In the genomic region with DNA sequence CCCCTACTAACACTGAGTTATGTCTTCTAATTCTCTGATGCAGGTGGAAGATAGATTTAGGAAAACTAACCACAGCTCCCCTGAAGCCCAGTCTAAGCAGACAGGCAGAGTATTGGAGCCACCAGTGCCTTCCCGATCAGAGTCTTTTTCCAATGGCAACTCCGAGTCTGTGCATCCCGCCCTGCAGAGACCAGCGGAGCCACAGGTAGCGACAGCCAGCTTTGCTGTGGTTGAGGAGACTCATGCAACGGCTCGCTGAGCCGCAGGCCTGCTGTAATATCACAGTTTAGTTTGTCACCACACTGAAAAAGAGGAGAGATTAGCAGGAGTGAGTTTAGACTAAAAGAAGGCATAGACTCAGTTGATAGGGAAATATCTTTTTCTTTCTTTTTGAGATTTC, we compare ENCODE assay signal across 17 cellular contexts.
"Had no signal": no experiment of that assay in that cellular context is flagged by ENCODE, and none has a peak within 500 bp of the region (broad histone marks: within the 10 kb centered on the region; RNA-seq: fewer than 3 reads in every experiment).

No MANE protein-coding gene starts in this region.

- ATAC-seq: gastroesophageal sphincter had no signal

- H3K4me3 ChIP-seq: cardiac muscle cell, dorsolateral prefrontal cortex, gastroesophageal sphincter, left ventricle myocardium inferior, right atrium auricular region, skin epidermis, transverse colon, vagina had no signal

- DNase-seq: activated CD4-positive, CD25-positive, alpha-beta regulatory T cell; activated gamma-delta T cell treated with Interleukin-2 at 50 U/mL for 16 hours; dorsolateral prefrontal cortex; left ventricle myocardium inferior; occipital lobe; stimulated activated CD4-positive, alpha-beta T cell treated with anti-CD3 and anti-CD28 coated beads, Interleukin-15, amount 100 ng/mL, for 24 hours; stimulated activated CD4-positive, alpha-beta T cell treated with anti-CD3 and anti-CD28 coated beads, Interleukin-4, amount 100 ng/mL, for 1 hour; stimulated activated naive CD4-positive, alpha-beta T cell treated with Interleukin-2 at 50 U/mL for 16 hours; substantia nigra; SW 1271; transverse colon had no signal

- H3K27me3 ChIP-seq: cardiac muscle cell, dorsolateral prefrontal cortex, gastroesophageal sphincter, right atrium auricular region, transverse colon, vagina had no signal

- H3K9me3 Mint-ChIP-seq: nephron had no signal

- H3K9me3 ChIP-seq: gastroesophageal sphincter, left ventricle myocardium inferior, right atrium auricular region, transverse colon, vagina had no signal

- H3K4me3 Mint-ChIP-seq: nephron had no signal

- H3K4me1 ChIP-seq: gastroesophageal sphincter, right atrium auricular region, transverse colon, vagina had no signal

- H3K27ac ChIP-seq: cardiac muscle cell, gastroesophageal sphincter, left ventricle myocardium inferior, right atrium auricular region, skin epidermis, transverse colon, vagina had no signal
